Comparison of ENCODE assay signal across 1 cellular context in the genomic region with DNA sequence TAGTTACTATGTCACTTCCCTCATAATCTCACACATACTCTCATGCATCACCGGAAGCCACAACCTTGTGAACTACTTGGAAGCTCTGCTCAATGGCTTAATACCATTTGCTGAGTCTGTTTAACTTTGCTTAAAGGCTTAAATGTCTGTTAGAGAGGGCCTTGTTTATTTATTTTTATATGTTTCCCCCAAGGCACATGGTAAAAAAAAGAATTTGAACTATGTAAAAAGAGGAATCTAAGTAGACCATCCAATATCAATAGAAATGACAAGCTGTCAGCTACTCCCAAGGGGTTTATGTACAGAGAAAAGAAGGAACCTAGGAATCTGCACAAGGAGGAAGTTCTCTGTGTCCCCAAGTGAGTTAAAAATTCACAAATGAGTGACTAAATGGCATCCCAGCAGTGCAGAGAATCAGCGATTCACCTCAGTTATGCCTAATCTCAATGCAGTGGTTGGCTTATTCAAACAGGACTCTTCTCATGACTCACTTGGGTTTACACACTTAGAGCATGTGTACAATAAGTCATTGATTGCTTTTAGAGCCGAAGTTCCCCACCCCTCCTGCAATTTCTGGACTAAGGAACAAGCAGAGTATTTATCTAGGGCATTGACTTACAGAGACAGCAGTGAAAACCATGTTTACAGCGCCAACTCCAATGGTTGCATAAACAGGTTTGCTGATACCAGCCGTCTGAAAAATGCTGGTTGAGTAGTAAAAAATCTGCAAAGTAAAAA.
TF ChIP-seq lines count a peak whose summit lies in the region.

No MANE protein-coding gene starts in this region.

TF ChIP-seq in HepG2, 621 proteins besides CTCF, POLR2A, EP300 and RAD21 (continued from another document and continues in another):
- TF ChIP-seq FOSL1 (CRISPR knock-in tag; IDR thresholded peaks at IDR 0.05; ENCODE audit: borderline replicate concordance) (peak; percentile 97), KLF16 (CRISPR knock-in tag; IDR thresholded peaks at IDR 0.05) (no peak; a peak in 2 of 4 replicates), ZNF761 (CRISPR knock-in tag; conservative IDR thresholded peaks at IDR 0.05) (peak; percentile 55; the same call in 1 of the 2 replicates), MAFK (conservative IDR thresholded peaks at IDR 0.05 in 1 of 2, IDR thresholded peaks at IDR 0.05 in 1 of 2; ENCODE audit: low read length in 2 of 2) (peak; percentile 4 to 22; a peak in 3 of 4 replicates), TBX2 (CRISPR knock-in tag; IDR thresholded peaks at IDR 0.05; ENCODE audit: borderline replicate concordance) (peak; percentile 97), SRF (IDR thresholded peaks at IDR 0.05; ENCODE audit: low read depth, low read length) (no peak), NFE2L1 (CRISPR knock-in tag; IDR thresholded peaks at IDR 0.05; ENCODE audit: borderline replicate concordance) (no peak), ZNF878 (CRISPR knock-in tag; IDR thresholded peaks at IDR 0.05) (peak; percentile 89; the same call in 1 of the 2 replicates), ATRX (CRISPR knock-in tag; IDR thresholded peaks at IDR 0.05; ENCODE audit: borderline replicate concordance) (no peak), ZNF576 (CRISPR knock-in tag; IDR thresholded peaks at IDR 0.05) (no peak), SMAD3 (CRISPR knock-in tag; IDR thresholded peaks at IDR 0.05) (peak; percentile 75), EZH2 (conservative IDR thresholded peaks at IDR 0.05; ENCODE audit: low read depth, low read length) (no peak), MTF2 (CRISPR knock-in tag; IDR thresholded peaks at IDR 0.05; ENCODE audit: borderline replicate concordance) (no peak), ZSCAN22 (CRISPR knock-in tag; IDR thresholded peaks at IDR 0.05) (no peak), BRCA1 (CRISPR knock-in tag; IDR thresholded peaks at IDR 0.05) (0 out of 2 replicates have a peak, but pooled peaks have one; percentile 47), SALL2 (CRISPR knock-in tag; IDR thresholded peaks at IDR 0.05) (no peak; the same call in 1 of the 2 replicates), ZNF547 (CRISPR knock-in tag; IDR thresholded peaks at IDR 0.05) (peak; percentile 42; the same call in 1 of the 2 replicates), ERF (CRISPR knock-in tag; IDR thresholded peaks at IDR 0.05) (peak; percentile 86; the same call in 1 of the 2 replicates), SYNCRIP (IDR thresholded peaks at IDR 0.05; ENCODE audit: insufficient read depth, low read depth, low read length) (no peak), ZMYM4 (CRISPR knock-in tag; IDR thresholded peaks at IDR 0.05) (peak; percentile 93), RFX1 (IDR thresholded peaks at IDR 0.05) (no peak), GTF2F1 (IDR thresholded peaks at IDR 0.05; ENCODE audit: low read length) (no peak), NR1H2 (CRISPR knock-in tag; IDR thresholded peaks at IDR 0.05; ENCODE audit: borderline replicate concordance, low read depth) (no peak), ZBTB38 (CRISPR knock-in tag; IDR thresholded peaks at IDR 0.05) (no peak; the same call in 1 of the 2 replicates), USF2 (IDR thresholded peaks at IDR 0.05; ENCODE audit: low read depth, low read length) (no peak), USF2 (CRISPR knock-in tag; IDR thresholded peaks at IDR 0.05; ENCODE audit: borderline replicate concordance) (no peak; the same call in 1 of the 2 replicates), HINFP (CRISPR knock-in tag; IDR thresholded peaks at IDR 0.05; ENCODE audit: low read depth) (0 out of 2 replicates have a peak, but pooled peaks have one; percentile 61), SP140L (CRISPR knock-in tag; IDR thresholded peaks at IDR 0.05; ENCODE audit: borderline replicate concordance) (no peak), KDM1A (CRISPR knock-in tag; IDR thresholded peaks at IDR 0.05) (peak; percentile 66; the same call in 1 of the 2 replicates), ZSCAN12 (CRISPR knock-in tag; IDR thresholded peaks at IDR 0.05) (no peak)
- TF ChIP-seq, protein P1, sequence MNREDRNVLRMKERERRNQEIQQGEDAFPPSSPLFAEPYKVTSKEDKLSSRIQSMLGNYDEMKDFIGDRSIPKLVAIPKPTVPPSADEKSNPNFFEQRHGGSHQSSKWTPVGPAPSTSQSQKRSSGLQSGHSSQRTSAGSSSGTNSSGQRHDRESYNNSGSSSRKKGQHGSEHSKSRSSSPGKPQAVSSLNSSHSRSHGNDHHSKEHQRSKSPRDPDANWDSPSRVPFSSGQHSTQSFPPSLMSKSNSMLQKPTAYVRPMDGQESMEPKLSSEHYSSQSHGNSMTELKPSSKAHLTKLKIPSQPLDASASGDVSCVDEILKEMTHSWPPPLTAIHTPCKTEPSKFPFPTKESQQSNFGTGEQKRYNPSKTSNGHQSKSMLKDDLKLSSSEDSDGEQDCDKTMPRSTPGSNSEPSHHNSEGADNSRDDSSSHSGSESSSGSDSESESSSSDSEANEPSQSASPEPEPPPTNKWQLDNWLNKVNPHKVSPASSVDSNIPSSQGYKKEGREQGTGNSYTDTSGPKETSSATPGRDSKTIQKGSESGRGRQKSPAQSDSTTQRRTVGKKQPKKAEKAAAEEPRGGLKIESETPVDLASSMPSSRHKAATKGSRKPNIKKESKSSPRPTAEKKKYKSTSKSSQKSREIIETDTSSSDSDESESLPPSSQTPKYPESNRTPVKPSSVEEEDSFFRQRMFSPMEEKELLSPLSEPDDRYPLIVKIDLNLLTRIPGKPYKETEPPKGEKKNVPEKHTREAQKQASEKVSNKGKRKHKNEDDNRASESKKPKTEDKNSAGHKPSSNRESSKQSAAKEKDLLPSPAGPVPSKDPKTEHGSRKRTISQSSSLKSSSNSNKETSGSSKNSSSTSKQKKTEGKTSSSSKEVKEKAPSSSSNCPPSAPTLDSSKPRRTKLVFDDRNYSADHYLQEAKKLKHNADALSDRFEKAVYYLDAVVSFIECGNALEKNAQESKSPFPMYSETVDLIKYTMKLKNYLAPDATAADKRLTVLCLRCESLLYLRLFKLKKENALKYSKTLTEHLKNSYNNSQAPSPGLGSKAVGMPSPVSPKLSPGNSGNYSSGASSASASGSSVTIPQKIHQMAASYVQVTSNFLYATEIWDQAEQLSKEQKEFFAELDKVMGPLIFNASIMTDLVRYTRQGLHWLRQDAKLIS (CRISPR knock-in tag; IDR thresholded peaks at IDR 0.05) = no peak; the same call in 1 of the 2 replicates
- TF ChIP-seq, protein P2, sequence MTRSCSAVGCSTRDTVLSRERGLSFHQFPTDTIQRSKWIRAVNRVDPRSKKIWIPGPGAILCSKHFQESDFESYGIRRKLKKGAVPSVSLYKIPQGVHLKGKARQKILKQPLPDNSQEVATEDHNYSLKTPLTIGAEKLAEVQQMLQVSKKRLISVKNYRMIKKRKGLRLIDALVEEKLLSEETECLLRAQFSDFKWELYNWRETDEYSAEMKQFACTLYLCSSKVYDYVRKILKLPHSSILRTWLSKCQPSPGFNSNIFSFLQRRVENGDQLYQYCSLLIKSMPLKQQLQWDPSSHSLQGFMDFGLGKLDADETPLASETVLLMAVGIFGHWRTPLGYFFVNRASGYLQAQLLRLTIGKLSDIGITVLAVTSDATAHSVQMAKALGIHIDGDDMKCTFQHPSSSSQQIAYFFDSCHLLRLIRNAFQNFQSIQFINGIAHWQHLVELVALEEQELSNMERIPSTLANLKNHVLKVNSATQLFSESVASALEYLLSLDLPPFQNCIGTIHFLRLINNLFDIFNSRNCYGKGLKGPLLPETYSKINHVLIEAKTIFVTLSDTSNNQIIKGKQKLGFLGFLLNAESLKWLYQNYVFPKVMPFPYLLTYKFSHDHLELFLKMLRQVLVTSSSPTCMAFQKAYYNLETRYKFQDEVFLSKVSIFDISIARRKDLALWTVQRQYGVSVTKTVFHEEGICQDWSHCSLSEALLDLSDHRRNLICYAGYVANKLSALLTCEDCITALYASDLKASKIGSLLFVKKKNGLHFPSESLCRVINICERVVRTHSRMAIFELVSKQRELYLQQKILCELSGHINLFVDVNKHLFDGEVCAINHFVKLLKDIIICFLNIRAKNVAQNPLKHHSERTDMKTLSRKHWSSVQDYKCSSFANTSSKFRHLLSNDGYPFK (CRISPR knock-in tag; IDR thresholded peaks at IDR 0.05; ENCODE audit: borderline replicate concordance) = no peak
- TF ChIP-seq, protein P3, sequence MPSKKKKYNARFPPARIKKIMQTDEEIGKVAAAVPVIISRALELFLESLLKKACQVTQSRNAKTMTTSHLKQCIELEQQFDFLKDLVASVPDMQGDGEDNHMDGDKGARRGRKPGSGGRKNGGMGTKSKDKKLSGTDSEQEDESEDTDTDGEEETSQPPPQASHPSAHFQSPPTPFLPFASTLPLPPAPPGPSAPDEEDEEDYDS (CRISPR knock-in tag; IDR thresholded peaks at IDR 0.05) = peak; percentile 57
- TF ChIP-seq, protein P4, sequence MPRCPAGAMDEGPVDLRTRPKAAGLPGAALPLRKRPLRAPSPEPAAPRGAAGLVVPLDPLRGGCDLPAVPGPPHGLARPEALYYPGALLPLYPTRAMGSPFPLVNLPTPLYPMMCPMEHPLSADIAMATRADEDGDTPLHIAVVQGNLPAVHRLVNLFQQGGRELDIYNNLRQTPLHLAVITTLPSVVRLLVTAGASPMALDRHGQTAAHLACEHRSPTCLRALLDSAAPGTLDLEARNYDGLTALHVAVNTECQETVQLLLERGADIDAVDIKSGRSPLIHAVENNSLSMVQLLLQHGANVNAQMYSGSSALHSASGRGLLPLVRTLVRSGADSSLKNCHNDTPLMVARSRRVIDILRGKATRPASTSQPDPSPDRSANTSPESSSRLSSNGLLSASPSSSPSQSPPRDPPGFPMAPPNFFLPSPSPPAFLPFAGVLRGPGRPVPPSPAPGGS (CRISPR knock-in tag; IDR thresholded peaks at IDR 0.05) = no peak
- TF ChIP-seq, protein P5, sequence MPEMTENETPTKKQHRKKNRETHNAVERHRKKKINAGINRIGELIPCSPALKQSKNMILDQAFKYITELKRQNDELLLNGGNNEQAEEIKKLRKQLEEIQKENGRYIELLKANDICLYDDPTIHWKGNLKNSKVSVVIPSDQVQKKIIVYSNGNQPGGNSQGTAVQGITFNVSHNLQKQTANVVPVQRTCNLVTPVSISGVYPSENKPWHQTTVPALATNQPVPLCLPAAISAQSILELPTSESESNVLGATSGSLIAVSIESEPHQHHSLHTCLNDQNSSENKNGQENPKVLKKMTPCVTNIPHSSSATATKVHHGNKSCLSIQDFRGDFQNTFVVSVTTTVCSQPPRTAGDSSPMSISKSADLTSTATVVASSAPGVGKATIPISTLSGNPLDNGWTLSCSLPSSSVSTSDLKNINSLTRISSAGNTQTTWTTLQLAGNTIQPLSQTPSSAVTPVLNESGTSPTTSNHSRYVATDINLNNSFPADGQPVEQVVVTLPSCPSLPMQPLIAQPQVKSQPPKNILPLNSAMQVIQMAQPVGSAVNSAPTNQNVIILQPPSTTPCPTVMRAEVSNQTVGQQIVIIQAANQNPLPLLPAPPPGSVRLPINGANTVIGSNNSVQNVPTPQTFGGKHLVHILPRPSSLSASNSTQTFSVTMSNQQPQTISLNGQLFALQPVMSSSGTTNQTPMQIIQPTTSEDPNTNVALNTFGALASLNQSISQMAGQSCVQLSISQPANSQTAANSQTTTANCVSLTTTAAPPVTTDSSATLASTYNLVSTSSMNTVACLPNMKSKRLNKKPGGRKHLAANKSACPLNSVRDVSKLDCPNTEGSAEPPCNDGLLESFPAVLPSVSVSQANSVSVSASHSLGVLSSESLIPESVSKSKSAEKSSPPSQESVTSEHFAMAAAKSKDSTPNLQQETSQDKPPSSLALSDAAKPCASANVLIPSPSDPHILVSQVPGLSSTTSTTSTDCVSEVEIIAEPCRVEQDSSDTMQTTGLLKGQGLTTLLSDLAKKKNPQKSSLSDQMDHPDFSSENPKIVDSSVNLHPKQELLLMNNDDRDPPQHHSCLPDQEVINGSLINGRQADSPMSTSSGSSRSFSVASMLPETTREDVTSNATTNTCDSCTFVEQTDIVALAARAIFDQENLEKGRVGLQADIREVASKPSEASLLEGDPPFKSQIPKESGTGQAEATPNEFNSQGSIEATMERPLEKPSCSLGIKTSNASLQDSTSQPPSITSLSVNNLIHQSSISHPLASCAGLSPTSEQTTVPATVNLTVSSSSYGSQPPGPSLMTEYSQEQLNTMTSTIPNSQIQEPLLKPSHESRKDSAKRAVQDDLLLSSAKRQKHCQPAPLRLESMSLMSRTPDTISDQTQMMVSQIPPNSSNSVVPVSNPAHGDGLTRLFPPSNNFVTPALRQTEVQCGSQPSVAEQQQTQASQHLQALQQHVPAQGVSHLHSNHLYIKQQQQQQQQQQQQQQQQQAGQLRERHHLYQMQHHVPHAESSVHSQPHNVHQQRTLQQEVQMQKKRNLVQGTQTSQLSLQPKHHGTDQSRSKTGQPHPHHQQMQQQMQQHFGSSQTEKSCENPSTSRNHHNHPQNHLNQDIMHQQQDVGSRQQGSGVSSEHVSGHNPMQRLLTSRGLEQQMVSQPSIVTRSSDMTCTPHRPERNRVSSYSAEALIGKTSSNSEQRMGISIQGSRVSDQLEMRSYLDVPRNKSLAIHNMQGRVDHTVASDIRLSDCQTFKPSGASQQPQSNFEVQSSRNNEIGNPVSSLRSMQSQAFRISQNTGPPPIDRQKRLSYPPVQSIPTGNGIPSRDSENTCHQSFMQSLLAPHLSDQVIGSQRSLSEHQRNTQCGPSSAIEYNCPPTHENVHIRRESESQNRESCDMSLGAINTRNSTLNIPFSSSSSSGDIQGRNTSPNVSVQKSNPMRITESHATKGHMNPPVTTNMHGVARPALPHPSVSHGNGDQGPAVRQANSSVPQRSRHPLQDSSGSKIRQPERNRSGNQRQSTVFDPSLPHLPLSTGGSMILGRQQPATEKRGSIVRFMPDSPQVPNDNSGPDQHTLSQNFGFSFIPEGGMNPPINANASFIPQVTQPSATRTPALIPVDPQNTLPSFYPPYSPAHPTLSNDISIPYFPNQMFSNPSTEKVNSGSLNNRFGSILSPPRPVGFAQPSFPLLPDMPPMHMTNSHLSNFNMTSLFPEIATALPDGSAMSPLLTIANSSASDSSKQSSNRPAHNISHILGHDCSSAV (CRISPR knock-in tag; IDR thresholded peaks at IDR 0.05; ENCODE audit: borderline replicate concordance) = no peak
